In the genomic region with DNA sequence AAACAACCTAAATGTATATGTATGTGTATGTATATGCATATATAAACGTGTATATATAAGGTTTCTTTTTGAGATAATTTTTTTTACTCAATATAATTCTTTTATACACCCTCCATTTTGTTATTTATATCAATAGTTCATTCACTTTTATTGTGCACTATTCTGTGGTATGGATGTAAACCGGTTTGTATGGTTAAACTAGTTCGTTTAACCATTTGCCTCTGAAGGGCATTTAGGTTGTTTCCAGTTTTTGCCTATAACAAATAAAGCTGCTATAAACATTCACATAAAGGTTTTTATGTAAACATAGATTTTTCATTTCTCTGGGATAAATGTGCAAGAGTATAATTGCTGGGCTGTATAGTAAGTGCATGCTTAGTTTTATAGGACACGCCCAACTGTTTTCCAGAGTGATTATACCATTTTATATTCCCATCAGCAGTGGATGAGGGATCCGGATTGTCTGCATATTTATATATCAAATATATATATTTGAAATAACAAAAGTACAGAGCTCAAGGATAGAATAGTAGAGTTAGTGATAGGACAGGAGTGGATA, we compare ENCODE assay signal across 29 cellular contexts.
"Had no signal": no experiment of that assay in that cellular context is flagged by ENCODE, and none has a peak within 500 bp of the region (broad histone marks: within the 10 kb centered on the region; RNA-seq: fewer than 3 reads in every experiment).

No MANE protein-coding gene starts in this region.

- H3K4me1 ChIP-seq: ascending aorta had no signal

- H3K4me3 ChIP-seq: ascending aorta, cardiac muscle cell had no signal

- H3K27me3 ChIP-seq: ascending aorta had no signal

- H3K36me3 ChIP-seq: ascending aorta, cardiac muscle cell, WERI-Rb-1 had no signal

- ATAC-seq: activated CD4-positive, alpha-beta T cell treated with anti-CD3 and anti-CD28 coated beads for 36 hours; activated CD4-positive, CD25-positive, alpha-beta regulatory T cell treated with anti-CD3 and anti-CD28 coated beads, Interleukin-2, amount 50 U/mL, for 24 hours; activated CD8-positive, alpha-beta memory T cell treated with anti-CD3 and anti-CD28 coated beads, Interleukin-2, amount 10 ng/mL, durations not matched to agents 7 days and 5 days; activated CD8-positive, alpha-beta T cell treated with anti-CD3 and anti-CD28 coated beads, Interleukin-2, amount 10 ng/mL, durations not matched to agents 7 days and 5 days; activated naive CD8-positive, alpha-beta T cell treated with anti-CD3 and anti-CD28 coated beads, Interleukin-2, amount 50 U/mL, for 24 hours; T-helper 17 cell had no signal

- DNase-seq: activated CD4-positive, alpha-beta memory T cell treated with anti-CD3 and anti-CD28 coated beads, Interleukin-2, amount 10 ng/mL, durations not matched to agents 7 days and 5 days; activated CD4-positive, alpha-beta T cell treated with anti-CD3 and anti-CD28 coated beads for 1 hour; activated CD4-positive, alpha-beta T cell treated with anti-CD3 and anti-CD28 coated beads for 36 hours; activated CD4-positive, alpha-beta T cell treated with anti-CD3 and anti-CD28 coated beads for 48 hours; activated CD4-positive, alpha-beta T cell treated with anti-CD3 and anti-CD28 coated beads, Interleukin-2, amount 10 ng/mL, durations not matched to agents 7 days and 5 days; activated CD4-positive, alpha-beta T cell treated with anti-CD3 and anti-CD28 coated beads, Interleukin-2, amount 50 U/mL, for 48 hours; activated CD4-positive, CD25-positive, alpha-beta regulatory T cell; activated CD8-positive, alpha-beta memory T cell treated with anti-CD3 and anti-CD28 coated beads for 24 hours; activated CD8-positive, alpha-beta memory T cell treated with anti-CD3 and anti-CD28 coated beads, Interleukin-2, amount 10 ng/mL, durations not matched to agents 7 days and 5 days; activated CD8-positive, alpha-beta memory T cell treated with anti-CD3 and anti-CD28 coated beads, Interleukin-2, amount 50 U/mL, for 48 hours; activated CD8-positive, alpha-beta T cell treated with anti-CD3 and anti-CD28 coated beads, Interleukin-2, amount 10 ng/mL, durations not matched to agents 7 days and 5 days; activated effector memory CD4-positive, alpha-beta T cell treated with Interleukin-2 at 50 U/mL for 16 hours; activated gamma-delta T cell; activated naive CD4-positive, alpha-beta T cell treated with anti-CD3 and anti-CD28 coated beads, Interleukin-2, amount 10 ng/mL, durations not matched to agents 7 days and 5 days; activated naive CD4-positive, alpha-beta T cell treated with Interleukin-2 at 50 U/mL for 16 hours; activated naive CD8-positive, alpha-beta T cell treated with anti-CD3 and anti-CD28 coated beads, Interleukin-2, amount 10 ng/mL, durations not matched to agents 7 days and 5 days; activated naive CD8-positive, alpha-beta T cell treated with anti-CD3 and anti-CD28 coated beads, Interleukin-2, amount 50 U/mL, for 24 hours; activated T-cell treated with anti-CD3 and anti-CD28 coated beads, Interleukin-2, amount 50 U/mL, for 24 hours; activated T-cell treated with anti-CD3 and anti-CD28 coated beads, Interleukin-2, amount 50 U/mL, for 48 hours; amygdala; anterior cingulate cortex; caudate nucleus; cerebellar nuclear complex; T-helper 17 cell; T1000; WERI-Rb-1 had no signal

- H3K9me3 ChIP-seq: ascending aorta had no signal

- H3K27ac ChIP-seq: ascending aorta, cardiac muscle cell, WERI-Rb-1 had no signal
